In genomic region chr20:20070871-20071726, GRCh38 we compare ENCODE assay signal across 19 cellular contexts. TPM values are rescaled to one million over a fixed set of nuclear protein-coding genes. Genes with fewer than 3 reads are reported as not detected.
"Had no signal": no experiment of that assay in that cellular context is flagged by ENCODE, and none has a peak within 500 bp of the region (broad histone marks: within the 10 kb centered on the region; RNA-seq: fewer than 3 reads in every experiment).

No MANE protein-coding gene starts in this region.

- H3K27ac Mint-ChIP-seq: activated CD8-positive, alpha-beta T cell treated with anti-CD3 and anti-CD28 coated beads for 36 hours; activated T-helper 1 cell treated with anti-CD3 and anti-CD28 coated beads, Interleukin-12 subunit alpha, Interleukin-12 subunit beta, Interleukin-2, Interleukin-4 antibody, amounts not matched to agents 30 ng/mL and 10 ng/mL and 1 ng/mL, durations not matched to agents 14 hours and 24 hours and 36 hours; naive B cell; stimulated activated naive B cell treated with anti-CD40 and anti-IgM and Interleukin-4, amounts not matched to agents 10 μg/mL and 1 μg/mL and 100 μg/mL, for 72 hours had no signal

- ATAC-seq: activated CD8-positive, alpha-beta T cell treated with anti-CD3 and anti-CD28 coated beads for 36 hours; lower lobe of right lung; stimulated activated naive B cell treated with anti-CD40 and anti-IgM and Interleukin-4, amounts not matched to agents 10 μg/mL and 1 μg/mL and 100 μg/mL, for 72 hours had no signal

- H3K4me3 ChIP-seq: esophagus muscularis mucosa, lower lobe of right lung, smooth muscle cell, tibial nerve had no signal

- H3K79me2 ChIP-seq: parathyroid adenoma had no signal

- H3K9me3 ChIP-seq: esophagus muscularis mucosa, lower lobe of right lung, SK-N-SH, tibial nerve had no signal

- H3K9ac ChIP-seq: parathyroid adenoma, SK-N-SH had no signal

- H3K4me2 ChIP-seq: SK-N-SH, smooth muscle cell had no signal

- H3K4me1 ChIP-seq: esophagus muscularis mucosa, lower lobe of right lung, parathyroid adenoma, tibial nerve had no signal

- H3K4me3 Mint-ChIP-seq: activated CD8-positive, alpha-beta T cell treated with anti-CD3 and anti-CD28 coated beads for 36 hours; activated T-helper 1 cell treated with anti-CD3 and anti-CD28 coated beads, Interleukin-12 subunit alpha, Interleukin-12 subunit beta, Interleukin-2, Interleukin-4 antibody, amounts not matched to agents 30 ng/mL and 10 ng/mL and 1 ng/mL, durations not matched to agents 14 hours and 24 hours and 36 hours; central memory CD8-positive, alpha-beta T cell; naive B cell; stimulated activated naive B cell treated with anti-CD40 and anti-IgM and Interleukin-4, amounts not matched to agents 10 μg/mL and 1 μg/mL and 100 μg/mL, for 72 hours had no signal

- H3K9me3 Mint-ChIP-seq: activated CD8-positive, alpha-beta T cell treated with anti-CD3 and anti-CD28 coated beads for 36 hours; activated T-helper 1 cell treated with anti-CD3 and anti-CD28 coated beads, Interleukin-12 subunit alpha, Interleukin-12 subunit beta, Interleukin-2, Interleukin-4 antibody, amounts not matched to agents 30 ng/mL and 10 ng/mL and 1 ng/mL, durations not matched to agents 14 hours and 24 hours and 36 hours; central memory CD8-positive, alpha-beta T cell; naive B cell; stimulated activated naive B cell treated with anti-CD40 and anti-IgM and Interleukin-4, amounts not matched to agents 10 μg/mL and 1 μg/mL and 100 μg/mL, for 72 hours had no signal

- DNase-seq: activated CD4-positive, alpha-beta T cell treated with anti-CD3 and anti-CD28 coated beads for 4 hours; activated CD8-positive, alpha-beta memory T cell treated with anti-CD3 and anti-CD28 coated beads, Interleukin-2, amount 50 U/mL, for 4 hours; activated CD8-positive, alpha-beta T cell treated with anti-CD3 and anti-CD28 coated beads for 36 hours; activated naive CD4-positive, alpha-beta T cell; head of caudate nucleus; lower lobe of right lung; midbrain; naive B cell; SK-N-SH; stimulated activated naive B cell treated with anti-CD40 and anti-IgM and Interleukin-4, amounts not matched to agents 10 μg/mL and 1 μg/mL and 100 μg/mL, for 72 hours had no signal

- H3K27ac ChIP-seq: esophagus muscularis mucosa, lower lobe of right lung, parathyroid adenoma, tibial nerve had no signal

- H3K36me3 ChIP-seq: esophagus muscularis mucosa, lower lobe of right lung, tibial nerve had no signal

- H2AFZ ChIP-seq: parathyroid adenoma had no signal

- H3K4me1 Mint-ChIP-seq: central memory CD8-positive, alpha-beta T cell; naive B cell; stimulated activated naive B cell treated with anti-CD40 and anti-IgM and Interleukin-4, amounts not matched to agents 10 μg/mL and 1 μg/mL and 100 μg/mL, for 72 hours had no signal

- H3K36me3 Mint-ChIP-seq: naive B cell; stimulated activated naive B cell treated with anti-CD40 and anti-IgM and Interleukin-4, amounts not matched to agents 10 μg/mL and 1 μg/mL and 100 μg/mL, for 72 hours had no signal

- H3K27me3 ChIP-seq: tibial nerve had no signal

- FAIRE-seq: keratinocyte had no signal

RNA-seq across cellular contexts. Expression of gene CFAP61, which starts 18.8 kb away (rescaled TPM):
- total RNA-seq: activated CD8-positive, alpha-beta T cell treated with anti-CD3 and anti-CD28 coated beads for 36 hours; activated T-helper 1 cell treated with anti-CD3 and anti-CD28 coated beads, Interleukin-12 subunit alpha, Interleukin-12 subunit beta, Interleukin-2, Interleukin-4 antibody, amounts not matched to agents 30 ng/mL and 10 ng/mL and 1 ng/mL, durations not matched to agents 14 hours and 24 hours and 36 hours; dermis microvascular lymphatic vessel endothelial cell; esophagus muscularis mucosa; smooth muscle cell; T-helper 1 cell treated with Interleukin-12 subunit alpha and Interleukin-12 subunit beta and Interleukin-4 antibody, amounts not matched to agents 30 ng/mL and 1 ng/mL, for 36 hours had no signal
- polyA plus RNA-seq: smooth muscle cell had no signal
